Comparison of ENCODE assay signal across 23 cellular contexts in the genomic region with DNA sequence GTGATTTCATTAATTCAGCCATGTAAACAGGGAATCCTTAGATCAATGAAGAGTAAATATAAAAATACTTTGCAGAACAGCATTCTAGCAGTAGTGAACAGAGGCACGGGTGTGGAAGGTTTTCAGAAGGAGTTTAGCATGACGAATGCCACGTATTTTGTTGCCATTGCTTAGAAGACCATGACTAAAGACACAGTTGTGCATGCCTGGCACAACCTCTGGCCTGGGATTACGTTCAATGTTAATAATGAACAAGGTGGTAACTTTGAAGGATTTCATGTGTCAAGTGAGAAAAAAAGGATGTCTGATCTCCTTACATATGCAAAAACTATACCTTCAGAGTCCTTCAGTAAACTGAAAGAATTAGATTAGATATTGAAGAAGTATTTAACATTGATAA.
"Had no signal": no experiment of that assay in that cellular context is flagged by ENCODE, and none has a peak within 500 bp of the region (broad histone marks: within the 10 kb centered on the region; RNA-seq: fewer than 3 reads in every experiment).

No MANE protein-coding gene starts in this region.

- H3K9me3 ChIP-seq: MG63, SJSA1 had no signal

- H3K27ac ChIP-seq: HL-60, SJSA1, SK-N-MC had no signal

- H3K27me3 ChIP-seq: MG63, SJSA1 had no signal

- H3K4me1 ChIP-seq: SJSA1 had no signal

- H3K4me3 ChIP-seq: MG63, SJSA1, SK-N-MC had no signal

- FAIRE-seq: RCC 7860 had no signal

- DNase-seq: KBM-7, MG63, NCI-H1092, NCI-H1105 treated with DMSO at 0.1 percent for 48 hours, NCI-H1417 treated with DMSO at 0.1 percent for 48 hours, NCI-H146, NCI-H1694 treated with DMSO at 0.1 percent for 48 hours, NCI-H1930, NCI-H2081, NCI-H2107, NCI-H226, NCI-H446, NCI-H510A, NCI-H524 treated with DMSO at 0.1 percent for 48 hours, NCI-H69, NCI-H774, Right ventricle myocardium superior, RPMI8226, SIG-M5 had no signal

- H3K36me3 ChIP-seq: MG63, SJSA1 had no signal
